Comparison of ENCODE assay signal across 39 cellular contexts in the genomic region with DNA sequence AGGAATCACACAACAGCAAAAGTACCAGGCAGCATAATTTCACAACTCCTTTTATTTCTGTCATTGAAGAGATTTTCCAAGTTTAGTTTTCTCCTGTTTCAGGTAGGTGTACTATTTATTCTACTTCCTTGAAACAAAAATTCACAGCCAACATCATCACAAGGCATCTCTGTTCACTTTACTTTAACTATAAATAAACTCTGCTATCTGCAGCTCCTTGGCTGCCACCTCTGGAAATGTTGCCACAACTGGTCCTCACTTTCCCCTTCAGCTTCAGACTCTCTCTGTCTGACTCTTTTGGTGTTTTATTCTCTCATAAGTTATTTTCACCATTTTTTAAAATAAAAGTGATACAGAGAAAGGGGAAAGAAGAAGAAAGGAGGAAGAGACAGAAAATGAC. TPM values are rescaled to one million over a fixed set of nuclear protein-coding genes. Genes with fewer than 3 reads are reported as not detected.
"Had no signal": no experiment of that assay in that cellular context is flagged by ENCODE, and none has a peak within 500 bp of the region (broad histone marks: within the 10 kb centered on the region; RNA-seq: fewer than 3 reads in every experiment).

No MANE protein-coding gene starts in this region.

- H3K36me3 ChIP-seq: MG63 had no signal

- H3K27ac ChIP-seq: KMS-11 had no signal

- DNase-seq: Karpas-422, Kasumi-1, KBM-7, KG1, MG63, MM.1S, MV-4-11, NCI-H1048, NCI-H1092, NCI-H1092 treated with DMSO at 0.1 percent for 48 hours, NCI-H1105, NCI-H1105 treated with DMSO at 0.1 percent for 48 hours, NCI-H1417, NCI-H1417 treated with DMSO at 0.1 percent for 48 hours, NCI-H1436, NCI-H1436 treated with DMSO at 0.1 percent for 48 hours, NCI-H146, NCI-H1694, NCI-H1694 treated with DMSO at 0.1 percent for 48 hours, NCI-H187, NCI-H187 treated with DMSO at 0.1 percent for 48 hours, NCI-H1930, NCI-H2029, NCI-H2029 treated with DMSO at 0.1 percent for 48 hours, NCI-H2081, NCI-H2081 treated with DMSO at 0.1 percent for 48 hours, NCI-H2107, NCI-H2171, NCI-H2171 treated with DMSO at 0.1 percent for 48 hours, NCI-H2227 treated with DMSO at 0.1 percent for 48 hours, NCI-H226, NCI-H345, NCI-H446, NCI-H446 treated with DMSO at 0.1 percent for 48 hours had no signal

- H3K27me3 ChIP-seq: MG63 had no signal

- H3K9me3 ChIP-seq: MG63 had no signal

- H3K4me3 ChIP-seq: MG63 had no signal

RNA-seq across cellular contexts. Expression of a gene that starts 27.9 kb away (rescaled TPM):
- total RNA-seq: LHCN-M2, M059J, MCF 10A, NCI-H460 had no signal
